24 cellular contexts compared by ENCODE assay signal in genomic region chr5:52638732-52639131, GRCh38.
"Had no signal": no experiment of that assay in that cellular context is flagged by ENCODE, and none has a peak within 500 bp of the region (broad histone marks: within the 10 kb centered on the region; RNA-seq: fewer than 3 reads in every experiment).

No MANE protein-coding gene starts in this region.

- H3K4me3 Mint-ChIP-seq: activated B cell treated with CpG ODN at 0.5 μM for 24 hours; activated CD4-positive, alpha-beta T cell treated with anti-CD3 and anti-CD28 coated beads, Interleukin-2, amount 10 ng/mL, durations not matched to agents 24 days and 14 days; activated naive CD8-positive, alpha-beta T cell; activated T-cell treated with anti-CD3 and anti-CD28 coated beads, Interleukin-2, amount 50 U/mL, for 4 hours; brain; T-helper 2 cell treated with Interferon-gamma antibody and Interleukin-4, amounts not matched to agents 5 μg/mL and 100 μg/mL, for 36 hours had no signal

- H3K27ac ChIP-seq: Peyer's patch, RWPE1, SJSA1 had no signal

- H3K27me3 ChIP-seq: Peyer's patch, SJSA1 had no signal

- H3K4me1 Mint-ChIP-seq: activated B cell treated with CpG ODN at 0.5 μM for 24 hours; activated CD4-positive, alpha-beta T cell treated with anti-CD3 and anti-CD28 coated beads, Interleukin-2, amount 10 ng/mL, durations not matched to agents 24 days and 14 days; brain had no signal

- H3K9me3 ChIP-seq: Peyer's patch, SJSA1 had no signal

- H3K9me3 Mint-ChIP-seq: activated CD4-positive, alpha-beta T cell treated with anti-CD3 and anti-CD28 coated beads, Interleukin-2, amount 10 ng/mL, durations not matched to agents 24 days and 14 days had no signal

- DNase-seq: activated B cell treated with CpG ODN at 0.5 μM for 24 hours; activated CD4-positive, alpha-beta T cell treated with anti-CD3 and anti-CD28 coated beads for 1 hour; activated CD4-positive, alpha-beta T cell treated with anti-CD3 and anti-CD28 coated beads, Interleukin-2, amount 10 ng/mL, durations not matched to agents 24 days and 14 days; activated CD4-positive, alpha-beta T cell treated with anti-CD3 and anti-CD28 coated beads, Interleukin-2, amount 50 U/mL, for 48 hours; activated effector memory CD4-positive, alpha-beta T cell treated with anti-CD3 and anti-CD28 coated beads, Interleukin-2, amount 50 U/mL, for 16 hours; activated naive CD4-positive, alpha-beta T cell treated with Interleukin-2 at 50 U/mL for 16 hours; activated T-cell treated with anti-CD3 and anti-CD28 coated beads, Interleukin-2, amount 50 U/mL, for 4 hours; amygdala; Karpas-422; NCI-H146; NCI-H1930; NCI-H345; NCI-H510A; NCI-H526 treated with DMSO at 0.1 percent for 48 hours; Peyer's patch; SHP77; SW 1271 had no signal

- H3K27me3 Mint-ChIP-seq: activated B cell treated with CpG ODN at 0.5 μM for 24 hours, brain had no signal

- H3K4me3 ChIP-seq: K562, Peyer's patch, SJSA1 had no signal

- ATAC-seq: activated T-cell treated with anti-CD3 and anti-CD28 coated beads, Interleukin-2, amount 50 U/mL, for 4 hours; K562; SK-N-SH treated with all-trans-retinoic acid at 6 μM for 48 hours had no signal

- H3K36me3 ChIP-seq: Peyer's patch, SJSA1 had no signal

- H3K36me3 Mint-ChIP-seq: activated naive CD8-positive, alpha-beta T cell; brain had no signal

- H3K4me1 ChIP-seq: Peyer's patch, SJSA1 had no signal

- H3K27ac Mint-ChIP-seq: activated B cell treated with CpG ODN at 0.5 μM for 24 hours; activated CD4-positive, alpha-beta T cell treated with anti-CD3 and anti-CD28 coated beads, Interleukin-2, amount 10 ng/mL, durations not matched to agents 24 days and 14 days; activated naive CD8-positive, alpha-beta T cell; brain; T-helper 2 cell treated with Interferon-gamma antibody and Interleukin-4, amounts not matched to agents 5 μg/mL and 100 μg/mL, for 36 hours had no signal
